10 cellular contexts compared by ENCODE assay signal in the genomic region with DNA sequence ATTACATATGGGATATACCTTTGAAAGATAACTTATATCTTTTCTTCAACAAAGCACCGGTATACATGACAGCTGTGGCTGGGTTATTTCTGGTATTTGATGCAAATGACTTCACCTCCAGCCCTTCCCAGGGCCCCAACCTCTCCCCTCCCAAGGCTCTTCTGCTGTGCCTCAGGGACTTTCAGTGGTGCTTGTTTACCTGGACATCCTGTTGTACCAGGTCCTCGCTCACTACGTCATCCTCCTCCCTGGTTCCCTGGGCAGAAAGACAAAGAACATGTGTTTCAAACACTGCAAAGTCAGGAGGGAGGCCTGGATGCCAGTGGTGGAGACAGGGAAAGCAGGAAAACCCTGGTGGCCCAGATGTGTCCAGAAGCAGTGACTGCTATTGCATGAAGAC. TPM values are rescaled to one million over a fixed set of nuclear protein-coding genes. Genes with fewer than 3 reads are reported as not detected.
A peak's percentile ranks its signal among the peaks of the same experiment; 100 is the strongest.
DNase-seq lines count a peak whose midpoint lies in the region; ATAC-seq and TF ChIP-seq lines count a peak whose summit lies in the region.
"Had no signal": no experiment of that assay in that cellular context is flagged by ENCODE, and none has a peak within 500 bp of the region (broad histone marks: within the 10 kb centered on the region; RNA-seq: fewer than 3 reads in every experiment).

No MANE protein-coding gene starts in this region.

- peak overlapping the region; percentile 7 for H3K27ac Mint-ChIP-seq in central memory CD8-positive, alpha-beta T cell (ENCODE audit: low read depth)

- peaks cover 88% of the 10 kb centered on the region for H3K36me3 Mint-ChIP-seq in central memory CD8-positive, alpha-beta T cell (ENCODE audit: insufficient read depth)

- H3K4me3 Mint-ChIP-seq in central memory CD8-positive, alpha-beta T cell, result no peak overlapping the region

- no peaks in the 10 kb centered on the region for H3K9me3 Mint-ChIP-seq in central memory CD8-positive, alpha-beta T cell

- H3K27me3 Mint-ChIP-seq in central memory CD8-positive, alpha-beta T cell, result no peaks in the 10 kb centered on the region

- no peak for TF ChIP-seq CTCF in GM20000 (IDR thresholded peaks at IDR 0.05; ENCODE audit: extremely low read depth, missing control alignments)

- intact Hi-C loops in Right ventricle myocardium superior (cut with DNase I), result no loop called here

- peaks cover 62% of the 10 kb centered on the region for H3K4me1 Mint-ChIP-seq in central memory CD8-positive, alpha-beta T cell

- H3K4me3 ChIP-seq in GM08714 (ENCODE audit: low read length), result peak overlapping the region; percentile 6; the same call in 1 of the 2 replicates
- H3K4me3 ChIP-seq: psoas muscle had no signal

- ATAC-seq in GM19351 (IDR thresholded peaks at IDR 0.05; ENCODE audit: unreplicated experiment), result peak; percentile 47
- ATAC-seq in HG03095 (IDR thresholded peaks at IDR 0.05; ENCODE audit: unreplicated experiment), result peak; percentile 76
- ATAC-seq in central memory CD8-positive, alpha-beta T cell (replicated peaks; ENCODE audit: extremely low read depth, poor library complexity, severe bottlenecking), result no peak
- no peak for ATAC-seq in Right ventricle myocardium superior (ENCODE audit: poor library complexity)
- ATAC-seq in GM19467 (IDR thresholded peaks at IDR 0.05; ENCODE audit: unreplicated experiment), result no peak
- ATAC-seq: psoas muscle had no signal

- DNase-seq in central memory CD8-positive, alpha-beta T cell (ENCODE audit: low spot score in 2 of 2), result no peak
- no peak for DNase-seq in effector CD8-positive, alpha-beta T cell (lab: John Stamatoyannopoulos, UW)
- DNase-seq in GM20000 (ENCODE audit: low spot score) (no peak), Right ventricle myocardium superior (no peak)
- DNase-seq: NCI-H69, psoas muscle had no signal

RNA-seq across cellular contexts. Expression of gene ANXA6, which starts 23.4 kb away (rescaled TPM):
- 202 TPM for total RNA-seq in Right ventricle myocardium superior

RNA-seq across cellular contexts. Expression of gene TNIP1, which starts 53.4 kb away (rescaled TPM):
- total RNA-seq in Right ventricle myocardium superior, result 126 TPM

Comparison
In these comparisons a context has a peak if more than half of its experiments do, and no peak if none do; other contexts are left out.
1. ATAC-seq: peak in GM19351 (single experiment) and HG03095 (single experiment); none in central memory CD8-positive, alpha-beta T cell (single experiment), Right ventricle myocardium superior (single experiment) and GM19467 (single experiment).